ENCODE assay signal across 8 cellular contexts in the genomic region with DNA sequence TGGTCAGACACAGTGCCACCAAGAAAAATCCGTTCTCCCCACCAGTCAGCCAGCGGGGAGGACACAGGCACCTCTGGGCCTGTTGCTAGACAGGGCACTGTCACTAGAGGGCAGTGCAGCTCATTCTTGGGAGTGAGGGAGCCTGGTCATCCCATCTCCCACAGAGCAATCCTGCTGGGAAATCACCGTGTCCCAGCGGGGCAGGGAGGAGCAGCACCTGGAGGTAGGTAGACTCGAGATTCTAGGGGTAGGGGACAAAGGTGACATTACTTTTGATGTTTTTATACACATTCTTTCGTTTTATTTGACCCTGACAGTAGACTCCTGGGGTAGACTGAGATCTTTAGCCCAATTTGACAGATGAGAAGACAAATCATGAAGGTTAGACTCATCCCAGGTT. TPM values are rescaled to one million over a fixed set of nuclear protein-coding genes. Genes with fewer than 3 reads are reported as not detected.
DNase-seq lines count a peak whose midpoint lies in the region; ATAC-seq, FAIRE-seq and TF ChIP-seq lines count a peak whose summit lies in the region.

No MANE protein-coding gene starts in this region.

- FAIRE-seq in GM12892 (lab: Jason Lieb, UNC): peak; percentile 89
- peak; percentile 65 for FAIRE-seq in HepG2 (lab: Jason Lieb, UNC)

- no peak overlapping the region for H2AFZ ChIP-seq in HepG2 (ENCODE audit: low read length)

- no peak overlapping the region for H3K4me2 ChIP-seq in HepG2 (ENCODE audit: low read depth, low read length)

- in situ Hi-C loops in HepG2 (cut with HindIII; ENCODE audit: extremely low pct_ligation_motif_present, low pct_unique_long_range_greater_than_20kb): loop anchor here (5.0 kb wide), 1 partner anchor 116 kb away; no protein-coding TSS in a partner anchor

- TF ChIP-seq CTCF in 22Rv1 (IDR thresholded peaks at IDR 0.05) (peak; percentile 99), HepG2 (CRISPR knock-in tag; IDR thresholded peaks at IDR 0.05) (peak; percentile 91)

- TF ChIP-seq RAD21 in HepG2 (CRISPR knock-in tag; IDR thresholded peaks at IDR 0.05): no peak

- no peak for TF ChIP-seq EP300 in HepG2 (IDR thresholded peaks at IDR 0.05; ENCODE audit: low read depth in 2 of 2, low read length in 2 of 2)
- no peak for TF ChIP-seq EP300 in HepG2 (CRISPR knock-in tag; IDR thresholded peaks at IDR 0.05; ENCODE audit: borderline replicate concordance)

- CTCF ChIA-PET in HepG2 (lab: Yijun Ruan, JAX; ENCODE audit: low intra/inter-chr PET ratio, low total read pairs): interaction anchor here (2.0 to 2.4 kb wide), 3 partner anchors 51 to 171 kb away, joined by 7 to 16 read pairs (median 14); no protein-coding TSS in a partner anchor

- WGBS in HepG2 (ENCODE audit: low lambda C conversion rate): 0% methylated on average over 6 of the region's 6 CpGs

- DNase-seq in GM12892 (ENCODE audit: insufficient read length) (peak; percentile 51), NCI-H2171 treated with DMSO at 0.1 percent for 48 hours (lab: John Stamatoyannopoulos, UW) (peak; percentile 49), cerebellum (ENCODE audit: low spot score) (peak; percentile 65), HepG2 (ENCODE audit: low spot score) (peak; percentile 44)
- DNase-seq in activated CD4-positive, alpha-beta T cell treated with anti-CD3 and anti-CD28 coated beads for 1 hour: peak; percentile 39
- DNase-seq in stimulated activated CD4-positive, alpha-beta T cell treated with anti-CD3 and anti-CD28 coated beads, TNF-alpha, amount 100 ng/mL, for 4 hours (ENCODE audit: low read depth in 3 of 3): peak; percentile 28 to 42 (median 39)

- intact Hi-C loops in HepG2 (cut with micrococcal nuclease; ENCODE audit: unreplicated experiment): loop anchor here (1.0 to 5.0 kb wide), 3 partner anchors 51 to 171 kb away; no protein-coding TSS in a partner anchor

- POLR2A ChIA-PET in HepG2 (lab: Yijun Ruan, JAX): no interaction called here

- no peak overlapping the region for H3K4me3 ChIP-seq in HepG2 (replicated peaks in 1 of 3; ENCODE audit: insufficient read depth in 1 of 3, low read depth in 2 of 3, low read length in 3 of 3)

- no peaks in the 10 kb centered on the region for H3K4me1 ChIP-seq in HepG2 (ENCODE audit: insufficient read depth, low read length)

- H3K27me3 ChIP-seq in HepG2 (ENCODE audit: control insufficient read depth in 1 of 2, insufficient read depth in 2 of 2, low read length in 2 of 2): no peaks in the 10 kb centered on the region

- no TSS peak for BruUV-seq in HepG2 (replicated peaks; lab: Mats Ljungman, UMichigan)

- TF ChIP-seq POLR2A in GM12892 (IDR thresholded peaks at IDR 0.05; ENCODE audit: low read depth, low read length) (no peak), HepG2 (IDR thresholded peaks at IDR 0.05; ENCODE audit: insufficient read depth in 1 of 2, low read depth in 2 of 2, low read length in 2 of 2) (no peak)

- H3K9ac ChIP-seq in HepG2 (ENCODE audit: insufficient read depth, low read depth, low read length): no peak overlapping the region

- no peaks in the 10 kb centered on the region for H3K79me2 ChIP-seq in HepG2 (ENCODE audit: insufficient read depth, low read length)

- ATAC-seq in HG03045 (IDR thresholded peaks at IDR 0.05; ENCODE audit: unreplicated experiment): peak; percentile 85
- peak; percentile 100 for ATAC-seq in HepG2

- H3K36me3 ChIP-seq in HepG2 (replicated peaks in 1 of 2; ENCODE audit: control insufficient read depth in 1 of 2, insufficient read depth in 2 of 2, low read length in 2 of 2): no peaks in the 10 kb centered on the region

- H4K20me1 ChIP-seq in HepG2 (ENCODE audit: insufficient read depth, low read length): no peaks in the 10 kb centered on the region

- H3K27ac ChIP-seq in 22Rv1 (no peak overlapping the region), HepG2 (ENCODE audit: extremely low read length, insufficient read depth, low read length) (no peak overlapping the region)

- H3K9me3 ChIP-seq in HepG2 (ENCODE audit: low read length): no peaks in the 10 kb centered on the region

TF ChIP-seq in HepG2, 621 proteins besides CTCF, POLR2A, EP300 and RAD21 (continues in another document):
- peak; percentile 39 for TF ChIP-seq XRCC5 (optimal IDR thresholded peaks at IDR 0.05; ENCODE audit: low read length)
- no peak for TF ChIP-seq ZNF136 (CRISPR knock-in tag; IDR thresholded peaks at IDR 0.05; ENCODE audit: low read depth)
- no peak for TF ChIP-seq ZNF564 (CRISPR knock-in tag; IDR thresholded peaks at IDR 0.05)
- TF ChIP-seq MAFF (IDR thresholded peaks at IDR 0.05; ENCODE audit: low read depth, low read length): no peak
- no peak for TF ChIP-seq ZNF598 (CRISPR knock-in tag; IDR thresholded peaks at IDR 0.05; ENCODE audit: borderline replicate concordance)
- TF ChIP-seq FOSL2 (CRISPR knock-in tag; IDR thresholded peaks at IDR 0.05): peak; percentile 36; the same call in 1 of the 2 replicates
- TF ChIP-seq KDM2A (CRISPR knock-in tag; IDR thresholded peaks at IDR 0.05; ENCODE audit: borderline replicate concordance, low read depth): 0 out of 2 replicates have a peak, but pooled peaks have one; percentile 34
- TF ChIP-seq SMC3 (IDR thresholded peaks at IDR 0.05; ENCODE audit: low read length): peak; percentile 63
- peak; percentile 83 for TF ChIP-seq STAG1 (CRISPR knock-in tag; IDR thresholded peaks at IDR 0.05)
- no peak for TF ChIP-seq HES4 (CRISPR knock-in tag; IDR thresholded peaks at IDR 0.05; ENCODE audit: borderline replicate concordance)
- no peak for TF ChIP-seq NFE2 (CRISPR knock-in tag; IDR thresholded peaks at IDR 0.05)
- TF ChIP-seq, protein P1, sequence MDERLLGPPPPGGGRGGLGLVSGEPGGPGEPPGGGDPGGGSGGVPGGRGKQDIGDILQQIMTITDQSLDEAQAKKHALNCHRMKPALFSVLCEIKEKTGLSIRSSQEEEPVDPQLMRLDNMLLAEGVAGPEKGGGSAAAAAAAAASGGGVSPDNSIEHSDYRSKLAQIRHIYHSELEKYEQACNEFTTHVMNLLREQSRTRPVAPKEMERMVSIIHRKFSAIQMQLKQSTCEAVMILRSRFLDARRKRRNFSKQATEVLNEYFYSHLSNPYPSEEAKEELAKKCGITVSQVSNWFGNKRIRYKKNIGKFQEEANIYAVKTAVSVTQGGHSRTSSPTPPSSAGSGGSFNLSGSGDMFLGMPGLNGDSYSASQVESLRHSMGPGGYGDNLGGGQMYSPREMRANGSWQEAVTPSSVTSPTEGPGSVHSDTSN (CRISPR knock-in tag; IDR thresholded peaks at IDR 0.05): no peak
- TF ChIP-seq, protein P2, sequence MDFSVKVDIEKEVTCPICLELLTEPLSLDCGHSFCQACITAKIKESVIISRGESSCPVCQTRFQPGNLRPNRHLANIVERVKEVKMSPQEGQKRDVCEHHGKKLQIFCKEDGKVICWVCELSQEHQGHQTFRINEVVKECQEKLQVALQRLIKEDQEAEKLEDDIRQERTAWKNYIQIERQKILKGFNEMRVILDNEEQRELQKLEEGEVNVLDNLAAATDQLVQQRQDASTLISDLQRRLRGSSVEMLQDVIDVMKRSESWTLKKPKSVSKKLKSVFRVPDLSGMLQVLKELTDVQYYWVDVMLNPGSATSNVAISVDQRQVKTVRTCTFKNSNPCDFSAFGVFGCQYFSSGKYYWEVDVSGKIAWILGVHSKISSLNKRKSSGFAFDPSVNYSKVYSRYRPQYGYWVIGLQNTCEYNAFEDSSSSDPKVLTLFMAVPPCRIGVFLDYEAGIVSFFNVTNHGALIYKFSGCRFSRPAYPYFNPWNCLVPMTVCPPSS (IDR thresholded peaks at IDR 0.05): no peak
- peak; percentile 71 for TF ChIP-seq ZNF263 (CRISPR knock-in tag; IDR thresholded peaks at IDR 0.05)
- TF ChIP-seq KMT2A (CRISPR knock-in tag; IDR thresholded peaks at IDR 0.05): no peak
- TF ChIP-seq PHF8 (CRISPR knock-in tag; IDR thresholded peaks at IDR 0.05): no peak
- TF ChIP-seq BHLHE40 (IDR thresholded peaks at IDR 0.05; ENCODE audit: low read length): 0 out of 2 replicates have a peak, but pooled peaks have one; percentile 12

RNA-seq across cellular contexts. Expression of a gene that starts 6.7 kb away (rescaled TPM):
- 0.42 TPM for polyA plus RNA-seq in GM12892 (2012; ENCODE audit: missing spikeins)
- total RNA-seq in cerebellum: 1.8 TPM
- total RNA-seq in HepG2 (2016; rRNA removed; fragmentation: Illumina TruSeq; extraction: Trizol): not detected in 2 replicates
- not detected in 2 replicates for total RNA-seq in HepG2 (2016; cell fraction: cytosol; rRNA removed; fragmentation: Illumina TruSeq; extraction: Trizol; ENCODE audit: low read depth)
- not detected in 2 replicates for total RNA-seq in HepG2 (2016; cell fraction: insoluble cytoplasmic fraction; rRNA removed; fragmentation: Illumina TruSeq; extraction: Trizol)
- total RNA-seq in HepG2 (2016; cell fraction: membrane; rRNA removed; fragmentation: Illumina TruSeq; extraction: Trizol): not detected in 2 replicates
- not detected in 2 replicates for total RNA-seq in HepG2 (2016; cell fraction: nucleus; rRNA removed; fragmentation: Illumina TruSeq; extraction: Trizol)
- not detected in 2 replicates for polyA plus RNA-seq in HepG2 (2011; rRNA removed)
- not detected in 2 replicates for polyA plus RNA-seq in HepG2 (2011; cell fraction: cytosol; rRNA removed)
- polyA plus RNA-seq in HepG2 (2011; cell fraction: nucleus; rRNA removed): not detected in 2 replicates
- polyA plus RNA-seq in HepG2 (2012): not detected in 2 replicates
- polyA plus RNA-seq in HepG2 (2016; cell fraction: cytosol; fragmentation: Illumina TruSeq; extraction: Trizol; ENCODE audit: low read depth): not detected in 2 replicates
- polyA plus RNA-seq in HepG2 (2016; cell fraction: insoluble cytoplasmic fraction; fragmentation: Illumina TruSeq; extraction: Trizol; ENCODE audit: low read depth): not detected in 2 replicates
- polyA plus RNA-seq in HepG2 (2016; cell fraction: membrane; fragmentation: Illumina TruSeq; extraction: Trizol; ENCODE audit: low read depth): not detected in 2 replicates
- polyA plus RNA-seq in HepG2 (2016; cell fraction: nucleus; fragmentation: Illumina TruSeq; extraction: Trizol; ENCODE audit: insufficient read depth, low read depth): not detected in 2 replicates
- polyA minus RNA-seq in HepG2 (2011; rRNA and poly(A)+ RNA removed; ENCODE audit: low replicate concordance): not detected in 2 replicates
- polyA minus RNA-seq in HepG2 (2011; cell fraction: cytosol; rRNA and poly(A)+ RNA removed): not detected in 2 replicates
- polyA minus RNA-seq in HepG2 (2011; cell fraction: nucleus; rRNA and poly(A)+ RNA removed): not detected in 2 replicates
